Comparison of ENCODE assay signal across 26 cellular contexts in genomic region chr1:153563339-153563952, GRCh38. TPM values are rescaled to one million over a fixed set of nuclear protein-coding genes. Genes with fewer than 3 reads are reported as not detected.
A peak's percentile ranks its signal among the peaks of the same experiment; 100 is the strongest.
DNase-seq lines count a peak whose midpoint lies in the region; ATAC-seq, FAIRE-seq and TF ChIP-seq lines count a peak whose summit lies in the region.
"Had no signal": no experiment of that assay in that cellular context is flagged by ENCODE, and none has a peak within 500 bp of the region (broad histone marks: within the 10 kb centered on the region; RNA-seq: fewer than 3 reads in every experiment).

No MANE protein-coding gene starts in this region.

- H3K23ac ChIP-seq in neuronal stem cell (ENCODE audit: low read depth, low read length, poor library complexity), result no peak overlapping the region

- no peak for FAIRE-seq in GM12891 (lab: Jason Lieb, UNC)
- FAIRE-seq: GM12878 had no signal

- H3K4me3 ChIP-seq in epithelial cell of esophagus (ENCODE audit: low read length) (peak overlapping the region; percentile 96), neuronal stem cell (ENCODE audit: low read length in 2 of 2) (no peak overlapping the region)
- H3K4me3 ChIP-seq: GM12878, upper lobe of left lung had no signal

- no peaks in the 10 kb centered on the region for H3K79me1 ChIP-seq in neuronal stem cell (ENCODE audit: low read depth, low read length)

- peak overlapping the region; percentile 48 for H2AK5ac ChIP-seq in neuronal stem cell (ENCODE audit: low read depth, low read length)

- no peak overlapping the region for H3K14ac ChIP-seq in neuronal stem cell (ENCODE audit: low read length)

- no peaks in the 10 kb centered on the region for H3K9me3 ChIP-seq in neuronal stem cell (replicated peaks in 1 of 2; ENCODE audit: control insufficient read depth in 2 of 2, insufficient read depth in 1 of 2, low read depth in 1 of 2, low read length in 2 of 2)
- H3K9me3 ChIP-seq in CD4-positive, alpha-beta T cell (ENCODE audit: control insufficient read depth, low read length), result no peaks in the 10 kb centered on the region
- H3K9me3 ChIP-seq: upper lobe of left lung had no signal

- no peak overlapping the region for H4K91ac ChIP-seq in neuronal stem cell (ENCODE audit: low read depth, low read length, poor library complexity)

- CTCF ChIA-PET in activated CD4-positive, alpha-beta T cell treated with anti-CD3 and anti-CD28 coated beads, Interleukin-2, amount 10 ng/mL, durations not matched to agents 7 days and 5 days (lab: Charles Lee), result interaction anchor here (0.9 to 3.6 kb wide), 5 partner anchors 9 to 53 kb away, joined by 4 to 16 read pairs (median 4); partner anchors contain the start of gene S100A5
- CTCF ChIA-PET in CD4-positive, alpha-beta T cell (lab: Charles Lee), result interaction anchor here (0.7 to 1.5 kb wide), 2 partner anchors 15 to 31 kb away, joined by 5 to 8 read pairs; no protein-coding TSS in a partner anchor

- peak overlapping the region; percentile 50 for H3K18ac ChIP-seq in neuronal stem cell (ENCODE audit: low read length)

- no peak overlapping the region for H2BK120ac ChIP-seq in neuronal stem cell (ENCODE audit: low read depth, low read length)

- no peak overlapping the region for H3K4me2 ChIP-seq in neuronal stem cell (ENCODE audit: insufficient read depth, low read length, poor library complexity, severe bottlenecking)

- TF ChIP-seq POLR2A in GM12891 (IDR thresholded peaks at IDR 0.05; ENCODE audit: low read depth, low read length), result no peak

- no peak overlapping the region for H3K9ac ChIP-seq in neuronal stem cell (ENCODE audit: low read depth, low read length, poor library complexity)

- ATAC-seq in CD4-positive, alpha-beta T cell (ENCODE audit: poor library complexity), result no peak
- no peak for ATAC-seq in stimulated activated naive CD8-positive, alpha-beta T cell treated with anti-CD3 and anti-CD28 coated beads, Interleukin-15, amount 100 ng/mL, for 72 hours
- ATAC-seq: GM12878; right cardiac atrium; stimulated activated naive CD8-positive, alpha-beta T cell treated with anti-CD3 and anti-CD28 coated beads, Interleukin-15, Interleukin-2, amounts not matched to agents 100 U/mL and 50 U/mL, for 24 hours; T-helper 17 cell had no signal

- peaks cover 0 to 3% (median 0%) of the 10 kb centered on the region in 3 experiments for H3K27me3 ChIP-seq in neuronal stem cell (ENCODE audit: control insufficient read depth in 3 of 3, insufficient read depth in 3 of 3, low read depth in 1 of 3, low read length in 3 of 3)
- no peaks in the 10 kb centered on the region for H3K27me3 ChIP-seq in CD4-positive, alpha-beta T cell (ENCODE audit: control insufficient read depth, insufficient read depth, low read length)
- H3K27me3 ChIP-seq: upper lobe of left lung had no signal

- H4K8ac ChIP-seq in neuronal stem cell (ENCODE audit: low read depth, low read length), result no peak overlapping the region

- no peak for DNase-seq in activated CD4-positive, alpha-beta T cell treated with anti-CD3 and anti-CD28 coated beads, Interleukin-2, amount 10 ng/mL, durations not matched to agents 7 days and 5 days
- DNase-seq in activated CD4-positive, alpha-beta T cell treated with anti-CD3 and anti-CD28 coated beads, Interleukin-2, amount 50 U/mL, for 1 hour, result no peak
- DNase-seq in epithelial cell of esophagus (ENCODE audit: low read depth) (peak; percentile 28), neuronal stem cell (ENCODE audit: low spot score) (no peak), NCI-H1930 (lab: John Stamatoyannopoulos, UW) (no peak), GM12891 (ENCODE audit: insufficient read length, low spot score) (no peak)
- DNase-seq in CD4-positive, alpha-beta T cell, result no peak
- DNase-seq in stimulated activated naive CD8-positive, alpha-beta T cell treated with anti-CD3 and anti-CD28 coated beads, Interleukin-15, amount 100 ng/mL, for 72 hours, result no peak
- DNase-seq: activated CD4-positive, alpha-beta memory T cell treated with anti-CD3 and anti-CD28 coated beads for 36 hours; activated naive CD4-positive, alpha-beta T cell; activated T-cell treated with anti-CD3 and anti-CD28 coated beads for 4 hours; anterior cingulate cortex; C1 segment of cervical spinal cord; cerebellar nuclear complex; effector CD4-positive, alpha-beta T cell; KG1; NCI-H2029; right cardiac atrium; SIG-M5; stimulated activated naive CD8-positive, alpha-beta T cell treated with anti-CD3 and anti-CD28 coated beads, Interleukin-15, Interleukin-2, amounts not matched to agents 100 U/mL and 50 U/mL, for 24 hours; T-helper 17 cell; upper lobe of left lung had no signal

- no peak for TF ChIP-seq CTCF in epithelial cell of esophagus (IDR thresholded peaks at IDR 0.05; ENCODE audit: insufficient read depth, low read depth, low read length, missing control alignments)
- no peak for TF ChIP-seq CTCF in CD4-positive, alpha-beta T cell (IDR thresholded peaks at IDR 0.05)

- no peaks in the 10 kb centered on the region for H3K36me3 ChIP-seq in neuronal stem cell (replicated peaks in 1 of 2; ENCODE audit: control insufficient read depth in 2 of 2, insufficient read depth in 2 of 2, low read length in 2 of 2)
- H3K36me3 ChIP-seq: upper lobe of left lung had no signal

- peak overlapping the region; percentile 57 for H3K27ac Mint-ChIP-seq in activated CD4-positive, alpha-beta T cell treated with anti-CD3 and anti-CD28 coated beads, Interleukin-2, amount 10 ng/mL, durations not matched to agents 7 days and 5 days
- H3K27ac Mint-ChIP-seq in CD4-positive, alpha-beta T cell, result no peak overlapping the region
- H3K27ac Mint-ChIP-seq in stimulated activated naive CD8-positive, alpha-beta T cell treated with anti-CD3 and anti-CD28 coated beads, Interleukin-15, amount 100 ng/mL, for 72 hours, result peak overlapping the region in 1 of 2 donors; percentile 74
- H3K27ac Mint-ChIP-seq: T-helper 17 cell had no signal

- intact Hi-C loops in CD4-positive, alpha-beta T cell (cut with DNase I, micrococcal nuclease), result no loop called here

- no CpG with 5 or more reads among the region's 7 CpGs for WGBS in neuronal stem cell (ENCODE audit: extremely low coverage in 2 of 2, insufficient read length in 2 of 2, insufficient replicate concordance in 1 of 2), 2 donors

- no peak overlapping the region for H2BK12ac ChIP-seq in neuronal stem cell (ENCODE audit: low read length)

- no peak overlapping the region for H3K4ac ChIP-seq in neuronal stem cell (ENCODE audit: low read length)

- no peak overlapping the region for H3K4me3 Mint-ChIP-seq in activated CD4-positive, alpha-beta T cell treated with anti-CD3 and anti-CD28 coated beads, Interleukin-2, amount 10 ng/mL, durations not matched to agents 7 days and 5 days
- no peak overlapping the region for H3K4me3 Mint-ChIP-seq in CD4-positive, alpha-beta T cell
- H3K4me3 Mint-ChIP-seq in stimulated activated naive CD8-positive, alpha-beta T cell treated with anti-CD3 and anti-CD28 coated beads, Interleukin-15, amount 100 ng/mL, for 72 hours, result no peak overlapping the region
- H3K4me3 Mint-ChIP-seq: activated CD4-positive, alpha-beta memory T cell treated with anti-CD3 and anti-CD28 coated beads for 36 hours; T-helper 17 cell had no signal

- no peaks in the 10 kb centered on the region for H3K36me3 Mint-ChIP-seq in activated CD4-positive, alpha-beta T cell treated with anti-CD3 and anti-CD28 coated beads, Interleukin-2, amount 10 ng/mL, durations not matched to agents 7 days and 5 days (ENCODE audit: low read depth)
- no peaks in the 10 kb centered on the region for H3K36me3 Mint-ChIP-seq in CD4-positive, alpha-beta T cell (ENCODE audit: low read depth)
- H3K36me3 Mint-ChIP-seq: activated CD4-positive, alpha-beta memory T cell treated with anti-CD3 and anti-CD28 coated beads for 36 hours had no signal

- peak overlapping the region; percentile 2 for H2AFZ ChIP-seq in neuronal stem cell (ENCODE audit: low read length)

- no peak overlapping the region for H2BK5ac ChIP-seq in neuronal stem cell (ENCODE audit: low read length)

- peak overlapping the region; percentile 41 for H2BK15ac ChIP-seq in neuronal stem cell (ENCODE audit: low read length)

- peaks cover 22 to 26% of the 10 kb centered on the region in 2 donors for H3K4me1 ChIP-seq in neuronal stem cell (ENCODE audit: control insufficient read depth in 2 of 2, insufficient read depth in 1 of 2, low read depth in 1 of 2, low read length in 2 of 2)

- POLR2A ChIA-PET in activated CD4-positive, alpha-beta T cell treated with anti-CD3 and anti-CD28 coated beads, Interleukin-2, amount 10 ng/mL, durations not matched to agents 7 days and 5 days (lab: Charles Lee), result no interaction called here
- POLR2A ChIA-PET in CD4-positive, alpha-beta T cell (lab: Charles Lee), result interaction anchor here (0.8 to 1.9 kb wide), 3 partner anchors 19 to 31 kb away, joined by 3 to 7 read pairs (median 4); partner anchors contain the start of gene S100A6

- H3K27me3 Mint-ChIP-seq in activated CD4-positive, alpha-beta T cell treated with anti-CD3 and anti-CD28 coated beads, Interleukin-2, amount 10 ng/mL, durations not matched to agents 7 days and 5 days, result no peaks in the 10 kb centered on the region
- no peaks in the 10 kb centered on the region for H3K27me3 Mint-ChIP-seq in CD4-positive, alpha-beta T cell
- no peaks in the 10 kb centered on the region for H3K27me3 Mint-ChIP-seq in stimulated activated naive CD8-positive, alpha-beta T cell treated with anti-CD3 and anti-CD28 coated beads, Interleukin-15, amount 100 ng/mL, for 72 hours
- H3K27me3 Mint-ChIP-seq: activated CD4-positive, alpha-beta memory T cell treated with anti-CD3 and anti-CD28 coated beads for 36 hours; T-helper 17 cell had no signal

- peaks cover 32% of the 10 kb centered on the region for H3K4me1 Mint-ChIP-seq in activated CD4-positive, alpha-beta T cell treated with anti-CD3 and anti-CD28 coated beads, Interleukin-2, amount 10 ng/mL, durations not matched to agents 7 days and 5 days
- peaks cover 28% of the 10 kb centered on the region for H3K4me1 Mint-ChIP-seq in CD4-positive, alpha-beta T cell (ENCODE audit: low read depth)
- H3K4me1 Mint-ChIP-seq in stimulated activated naive CD8-positive, alpha-beta T cell treated with anti-CD3 and anti-CD28 coated beads, Interleukin-15, amount 100 ng/mL, for 72 hours, result peaks cover 35% of the 10 kb centered on the region

- H3K9me3 Mint-ChIP-seq in activated CD4-positive, alpha-beta T cell treated with anti-CD3 and anti-CD28 coated beads, Interleukin-2, amount 10 ng/mL, durations not matched to agents 7 days and 5 days, result no peaks in the 10 kb centered on the region
- no peaks in the 10 kb centered on the region for H3K9me3 Mint-ChIP-seq in CD4-positive, alpha-beta T cell
- no peaks in the 10 kb centered on the region for H3K9me3 Mint-ChIP-seq in stimulated activated naive CD8-positive, alpha-beta T cell treated with anti-CD3 and anti-CD28 coated beads, Interleukin-15, amount 100 ng/mL, for 72 hours
- H3K9me3 Mint-ChIP-seq: activated CD4-positive, alpha-beta memory T cell treated with anti-CD3 and anti-CD28 coated beads for 36 hours had no signal

- H3K27ac ChIP-seq in neuronal stem cell (replicated peaks; ENCODE audit: low read length), result no peak overlapping the region
- H3K27ac ChIP-seq in CD4-positive, alpha-beta T cell (ENCODE audit: low read depth, low read length), result no peak overlapping the region

RNA-seq across cellular contexts. Expression of gene S100A2, which starts 2.2 kb away (rescaled TPM):
- total RNA-seq in activated CD4-positive, alpha-beta T cell treated with anti-CD3 and anti-CD28 coated beads, Interleukin-2, amount 10 ng/mL, durations not matched to agents 7 days and 5 days, result 1 to 10 TPM in 1 of 2 experiments, under 1 TPM in 1; 0.50 to 1.8 TPM
- polyA plus RNA-seq in neuronal stem cell (2013, experiment 1 of 2), result 0.86 TPM
- polyA plus RNA-seq in neuronal stem cell (2013, experiment 2 of 2), result 0.73 TPM
- polyA plus RNA-seq in GM12891 (2012; ENCODE audit: low read depth, missing spikeins), result 0.87 TPM
- total RNA-seq in CD4-positive, alpha-beta T cell, result not detected

RNA-seq across cellular contexts. Expression of gene S100A3, which starts 14.4 kb away (rescaled TPM):
- total RNA-seq in activated CD4-positive, alpha-beta T cell treated with anti-CD3 and anti-CD28 coated beads, Interleukin-2, amount 10 ng/mL, durations not matched to agents 7 days and 5 days, result not detected
- polyA plus RNA-seq in neuronal stem cell (2013, experiment 1 of 2), result 0.07 TPM
- 0.15 TPM for polyA plus RNA-seq in neuronal stem cell (2013, experiment 2 of 2)
- 0.28 TPM for polyA plus RNA-seq in GM12891 (2012; ENCODE audit: low read depth, missing spikeins)
- total RNA-seq in CD4-positive, alpha-beta T cell, result not detected
- total RNA-seq: activated CD4-positive, alpha-beta memory T cell treated with anti-CD3 and anti-CD28 coated beads for 36 hours; GM12878; T-helper 17 cell had no signal

RNA-seq across cellular contexts. Expression of gene S100A4, which starts 17.8 kb away (rescaled TPM):
- total RNA-seq in activated CD4-positive, alpha-beta T cell treated with anti-CD3 and anti-CD28 coated beads, Interleukin-2, amount 10 ng/mL, durations not matched to agents 7 days and 5 days, result 100 to 1,000 TPM; 678 to 905 TPM
- polyA plus RNA-seq in neuronal stem cell (2013, experiment 1 of 2), result 51.2 TPM
- 52.2 TPM for polyA plus RNA-seq in neuronal stem cell (2013, experiment 2 of 2)
- polyA plus RNA-seq in GM12891 (2012; ENCODE audit: low read depth, missing spikeins), result 38.4 TPM
- total RNA-seq in CD4-positive, alpha-beta T cell, result 100 to 1,000 TPM; 297 to 299 TPM

RNA-seq across cellular contexts. Expression of gene S100A5, which starts 22.7 kb away (rescaled TPM):
- total RNA-seq in activated CD4-positive, alpha-beta T cell treated with anti-CD3 and anti-CD28 coated beads, Interleukin-2, amount 10 ng/mL, durations not matched to agents 7 days and 5 days, result 1 to 10 TPM; 3.0 to 3.8 TPM
- not detected for polyA plus RNA-seq in neuronal stem cell (2013, experiment 1 of 2)
- not detected for polyA plus RNA-seq in neuronal stem cell (2013, experiment 2 of 2)
- 0.47 TPM for polyA plus RNA-seq in GM12891 (2012; ENCODE audit: low read depth, missing spikeins)
- total RNA-seq in CD4-positive, alpha-beta T cell, result 1 to 10 TPM in 1 of 2 experiments, under 1 TPM in 1; 0.80 to 1.3 TPM
- total RNA-seq: A673, lower leg skin, omental fat pad, right cardiac atrium, upper lobe of left lung had no signal
- polyA plus RNA-seq: right cardiac atrium had no signal

RNA-seq across cellular contexts. Expression of gene S100A6, which starts 27.7 kb away (rescaled TPM):
- total RNA-seq in activated CD4-positive, alpha-beta T cell treated with anti-CD3 and anti-CD28 coated beads, Interleukin-2, amount 10 ng/mL, durations not matched to agents 7 days and 5 days, result 100 to 1,000 TPM; 444 to 557 TPM
- polyA plus RNA-seq in neuronal stem cell (2013, experiment 1 of 2), result 17.2 TPM
- polyA plus RNA-seq in neuronal stem cell (2013, experiment 2 of 2), result 17.4 TPM
- 21.7 TPM for polyA plus RNA-seq in GM12891 (2012; ENCODE audit: low read depth, missing spikeins)
- 100 to 1,000 TPM; 172 to 175 TPM for total RNA-seq in CD4-positive, alpha-beta T cell
